ENCODE assay signal across 8 cellular contexts in the genomic region with DNA sequence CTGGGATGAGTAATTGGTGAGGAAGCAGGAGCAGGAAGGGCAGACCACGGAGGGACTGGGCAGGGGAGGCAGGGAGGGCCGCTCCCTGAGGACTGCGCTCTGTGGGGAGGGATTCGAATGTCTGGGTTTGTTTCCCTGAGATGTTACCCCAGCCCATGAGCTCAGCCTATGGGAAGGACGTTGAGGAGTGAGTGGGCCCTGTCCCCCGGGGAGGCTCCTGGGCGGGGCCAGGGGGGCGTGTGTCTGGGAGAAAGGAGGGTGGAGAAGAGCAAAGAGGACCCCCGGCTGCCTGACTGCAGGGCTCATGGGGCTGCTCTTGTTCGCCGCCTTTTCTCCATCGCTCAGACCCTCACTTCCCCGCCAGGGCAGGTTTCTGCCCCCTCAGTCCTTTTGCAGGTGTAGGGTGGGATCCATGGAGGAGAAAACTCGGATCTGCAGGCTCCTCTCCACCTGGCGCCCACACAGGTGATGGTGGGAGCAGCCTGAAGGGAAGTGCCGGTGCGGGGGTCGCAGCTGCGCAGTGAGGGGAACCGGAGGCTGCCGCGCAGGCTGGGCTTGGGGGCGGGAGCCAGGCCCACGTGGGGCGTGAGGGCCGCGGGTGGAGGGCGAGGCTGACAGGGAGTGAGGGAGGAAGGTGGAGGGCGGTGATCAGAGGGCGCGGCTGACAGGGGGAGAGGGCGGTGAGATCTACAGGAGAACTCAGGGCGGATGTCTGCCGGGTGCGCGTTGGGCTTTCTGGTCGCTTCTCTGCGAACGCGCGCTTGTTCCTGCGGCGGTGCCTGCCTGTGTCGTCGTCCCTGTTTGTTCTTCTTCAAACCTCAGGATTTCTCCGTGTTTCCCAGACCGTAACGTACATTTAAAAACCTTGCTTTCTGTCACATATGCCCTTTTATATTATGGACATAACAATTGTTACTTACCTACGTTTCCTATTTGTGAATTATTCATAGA.
DNase-seq lines count a peak whose midpoint lies in the region; TF ChIP-seq lines count a peak whose summit lies in the region.
"Not testable (repeated sequence)": the region's sequence is repeated elsewhere in the genome, so short reads cannot be mapped to it uniquely, and the experiment has no call there.

No MANE protein-coding gene starts in this region.

- not testable (repeated sequence) for H3K27me3 Mint-ChIP-seq in brain; nephron progenitor cell (ENCODE audit: low read depth, poor library complexity); progenitor cell of endocrine pancreas

- not testable (repeated sequence) for TF ChIP-seq CTCF in brain (conservative IDR thresholded peaks at IDR 0.05); cardiac muscle cell (IDR thresholded peaks at IDR 0.05; ENCODE audit: low read depth, low read length); nephron progenitor cell (IDR thresholded peaks at IDR 0.05); progenitor cell of endocrine pancreas (IDR thresholded peaks at IDR 0.05; ENCODE audit: unreplicated experiment); thyroid gland (IDR thresholded peaks at IDR 0.05)

- H3K4me1 Mint-ChIP-seq in brain; nephron progenitor cell; progenitor cell of endocrine pancreas (ENCODE audit: low read depth): not testable (repeated sequence)

- H3K27ac Mint-ChIP-seq in brain, nephron progenitor cell, progenitor cell of endocrine pancreas: not testable (repeated sequence)

- not testable (repeated sequence) for H3K9ac ChIP-seq in HUES64 (ENCODE audit: low read depth, low read length)

- WGBS in HUES64, result 46% methylated on average over 33 of the region's 49 CpGs
- 28 to 29% methylated on average over 22 to 29 of the region's 49 CpGs for WGBS in thyroid gland, 2 donors

- H3K4me3 ChIP-seq in HUES64 (ENCODE audit: low read length) (peak overlapping the region; percentile 46), cardiac muscle cell (peak overlapping the region; percentile 21)
- H3K4me3 ChIP-seq in thyroid gland (replicated peaks in 1 of 3), result not testable (repeated sequence)

- intact Hi-C loops in thyroid gland (cut with DNase I), result not testable (repeated sequence)

- not testable (repeated sequence) for H3K9me3 ChIP-seq in HUES64 (ENCODE audit: insufficient read depth, low read depth, low read length); cardiac muscle cell (ENCODE audit: low read depth); thyroid gland

- H3K4me3 Mint-ChIP-seq in brain (peak overlapping the region; percentile 61 to 80 (median 77)), nephron progenitor cell (peak overlapping the region; percentile 78), progenitor cell of endocrine pancreas (ENCODE audit: low read depth) (peak overlapping the region; percentile 75)

- TF ChIP-seq POLR2A in thyroid gland (IDR thresholded peaks at IDR 0.05), result peak in 1 of 2 donors; percentile 26

- not testable (repeated sequence) for H3K36me3 Mint-ChIP-seq in brain; nephron progenitor cell (ENCODE audit: low read depth); progenitor cell of endocrine pancreas (ENCODE audit: insufficient read depth)

- H3K27ac ChIP-seq in HUES64 (ENCODE audit: low read depth, low read length); cardiac muscle cell; thyroid gland: not testable (repeated sequence)

- not testable (repeated sequence) for H3K27me3 ChIP-seq in HUES64 (ENCODE audit: insufficient read depth, low read length); cardiac muscle cell; thyroid gland

- DNase-seq in Daoy (ENCODE audit: low read depth) (peak; percentile 57), cardiac muscle cell (ENCODE audit: low read depth in 1 of 2, low spot score in 1 of 2) (peak in 1 of 2 donors; percentile 49), iPS-NIHi7 (ENCODE audit: extremely low spot score) (peak; percentile 12), nephron progenitor cell (peak; percentile 37), progenitor cell of endocrine pancreas (ENCODE audit: low spot score, unreplicated experiment) (peak; percentile 11), thyroid gland (peak; percentile 40 to 43)

- not testable (repeated sequence) for H3K36me3 ChIP-seq in HUES64 (ENCODE audit: insufficient read depth, low read length); cardiac muscle cell; thyroid gland

- H3K9me3 Mint-ChIP-seq in brain; progenitor cell of endocrine pancreas (ENCODE audit: low read depth): not testable (repeated sequence)
- peaks cover 21% of the 10 kb centered on the region for H3K9me3 Mint-ChIP-seq in nephron progenitor cell

- H3K4me1 ChIP-seq in HUES64 (ENCODE audit: insufficient read depth, low read length); cardiac muscle cell (ENCODE audit: low read depth); thyroid gland: not testable (repeated sequence)
